8 cellular contexts compared by ENCODE assay signal in genomic region chr12:124655317-124656213, GRCh38.
DNase-seq lines count a peak whose midpoint lies in the region; ATAC-seq and TF ChIP-seq lines count a peak whose summit lies in the region.

No MANE protein-coding gene starts in this region.

- H3K27ac ChIP-seq in BLaER1 treated with 17β-estradiol and CSF1 and Interleukin-3, amounts not matched to agents 10 nM and 100 nM = peak overlapping the region in 9 of 11 experiments; percentile 24 to 68 (median 46); a peak in 17 of 22 replicates
- H3K27ac ChIP-seq in body of pancreas = peak overlapping the region in 3 of 4 donors; percentile 32 to 66 (median 65)
- H3K27ac ChIP-seq in subcutaneous abdominal adipose tissue (ENCODE audit: low read depth, low read length) = peak overlapping the region; percentile 96

- ATAC-seq in body of pancreas = peak; percentile 56
- ATAC-seq in GM21786 (IDR thresholded peaks at IDR 0.05; ENCODE audit: unreplicated experiment) = no peak
- ATAC-seq in GM19023 (IDR thresholded peaks at IDR 0.05; ENCODE audit: unreplicated experiment) = no peak

- intact Hi-C loops in body of pancreas (cut with DNase I) = no loop called here

- no peak for TF ChIP-seq CTCF in body of pancreas (IDR thresholded peaks at IDR 0.05)
- no peak for TF ChIP-seq CTCF in GM20000 (IDR thresholded peaks at IDR 0.05; ENCODE audit: extremely low read depth, missing control alignments)

- WGBS in body of pancreas, 2 donors = 30 to 33% methylated on average over 17 to 27 of the region's 27 CpGs

- no peak for TF ChIP-seq POLR2A in body of pancreas (IDR thresholded peaks at IDR 0.05)

- H3K4me1 ChIP-seq in BLaER1 treated with 17β-estradiol and CSF1 and Interleukin-3, amounts not matched to agents 10 nM and 100 nM = peaks cover 33 to 71% (median 54%) of the 10 kb centered on the region in 10 experiments
- peaks cover 22% of the 10 kb centered on the region for H3K4me1 ChIP-seq in body of pancreas
- H3K4me1 ChIP-seq in subcutaneous abdominal adipose tissue (ENCODE audit: control insufficient read depth in 5 of 5, insufficient read depth in 5 of 5, low read length in 5 of 5) = peaks cover 24 to 65% (median 56%) of the 10 kb centered on the region in 5 donors

- H3K4me3 ChIP-seq in BLaER1 treated with 17β-estradiol and CSF1 and Interleukin-3, amounts not matched to agents 10 nM and 100 nM = peak overlapping the region in 1 of 10 experiments; percentile 40; a peak in 2 of 20 replicates
- H3K4me3 ChIP-seq in body of pancreas (no peak overlapping the region), subcutaneous abdominal adipose tissue (ENCODE audit: low read depth in 1 of 5, low read length in 5 of 5) (peak overlapping the region in 3 of 5 donors; percentile 39 to 49 (median 42))

- no peaks in the 10 kb centered on the region for H3K9me3 ChIP-seq in BLaER1 treated with 17β-estradiol and CSF1 and Interleukin-3, amounts not matched to agents 10 nM and 100 nM (replicated peaks in 1 of 11)
- no peaks in the 10 kb centered on the region for H3K9me3 ChIP-seq in body of pancreas
- H3K9me3 ChIP-seq in subcutaneous abdominal adipose tissue (ENCODE audit: control insufficient read depth in 5 of 5, low read length in 5 of 5) = no peaks in the 10 kb centered on the region

- peaks cover 0 to 11% (median 0%) of the 10 kb centered on the region in 11 experiments; a peak in 1 of 22 replicates for H3K27me3 ChIP-seq in BLaER1 treated with 17β-estradiol and CSF1 and Interleukin-3, amounts not matched to agents 10 nM and 100 nM
- no peaks in the 10 kb centered on the region for H3K27me3 ChIP-seq in body of pancreas
- no peaks in the 10 kb centered on the region for H3K27me3 ChIP-seq in subcutaneous abdominal adipose tissue (ENCODE audit: control insufficient read depth in 5 of 5, insufficient read depth in 4 of 5, low read length in 5 of 5)

- H4K20me1 ChIP-seq in BLaER1 treated with 17β-estradiol and CSF1 and Interleukin-3, amounts not matched to agents 10 nM and 100 nM = no peaks in the 10 kb centered on the region

- peak overlapping the region; percentile 67 to 89 (median 73) for H3K4me2 ChIP-seq in BLaER1 treated with 17β-estradiol and CSF1 and Interleukin-3, amounts not matched to agents 10 nM and 100 nM

- no peaks in the 10 kb centered on the region for H3K36me3 ChIP-seq in BLaER1 treated with 17β-estradiol and CSF1 and Interleukin-3, amounts not matched to agents 10 nM and 100 nM
- no peaks in the 10 kb centered on the region for H3K36me3 ChIP-seq in body of pancreas (replicated peaks in 1 of 2; ENCODE audit: insufficient read depth in 1 of 2, low read depth in 2 of 2)
- H3K36me3 ChIP-seq in subcutaneous abdominal adipose tissue (ENCODE audit: control insufficient read depth in 5 of 5, insufficient read depth in 5 of 5, low read length in 5 of 5) = no peaks in the 10 kb centered on the region

- H3K9ac ChIP-seq in BLaER1 treated with 17β-estradiol and CSF1 and Interleukin-3, amounts not matched to agents 10 nM and 100 nM = peak overlapping the region in 8 of 11 experiments; percentile 18 to 61 (median 41); a peak in 14 of 22 replicates
- H3K9ac ChIP-seq in subcutaneous abdominal adipose tissue (ENCODE audit: low read length in 5 of 5) = peak overlapping the region; percentile 50 to 68 (median 57)

- DNase-seq in NCI-H1694 treated with DMSO at 0.1 percent for 48 hours (lab: John Stamatoyannopoulos, UW) = peak; percentile 96
- DNase-seq in body of pancreas = peak; percentile 29 to 60 (median 34)
- peak; percentile 98 for DNase-seq in iris pigment epithelial cell (ENCODE audit: low read depth)
- no peak for DNase-seq in GM20000 (ENCODE audit: low spot score)

Comparison
In these comparisons a context has a peak if more than half of its experiments do, and no peak if none do; other contexts are left out.
1. H3K27ac ChIP-seq: peak in every context shown above with its lines; median percentile 96 in subcutaneous abdominal adipose tissue; 65 in body of pancreas; 46 in BLaER1 treated with 17β-estradiol and CSF1 and Interleukin-3, amounts not matched to agents 10 nM and 100 nM.
2. H3K4me3 ChIP-seq: peak in subcutaneous abdominal adipose tissue (3 of 5); none in body of pancreas (0 of 2).